ENCODE assay signal across 22 cellular contexts in genomic region chr1:3245768-3246167, GRCh38.
"Had no signal": no experiment of that assay in that cellular context is flagged by ENCODE, and none has a peak within 500 bp of the region (broad histone marks: within the 10 kb centered on the region; RNA-seq: fewer than 3 reads in every experiment).

No MANE protein-coding gene starts in this region.

- H3K4me1 Mint-ChIP-seq: naive B cell; stimulated activated naive CD8-positive, alpha-beta T cell treated with anti-CD3 and anti-CD28 coated beads, Interleukin-15, amount 100 ng/mL, for 72 hours had no signal

- ATAC-seq: esophagus mucosa; heart left ventricle; left colon; left ventricle myocardium superior; sciatic nerve; stimulated activated naive B cell treated with anti-CD40 and anti-IgM and Interleukin-4, amounts not matched to agents 10 μg/mL and 1 μg/mL and 100 μg/mL, for 72 hours; stimulated activated naive CD8-positive, alpha-beta T cell treated with anti-CD3 and anti-CD28 coated beads, Interleukin-15, amount 100 ng/mL, for 72 hours had no signal

- H3K9ac ChIP-seq: parathyroid adenoma had no signal

- H3K9me3 Mint-ChIP-seq: dendritic cell treated with granulocyte-macrophage colony-stimulating factor and Interleukin-4, amounts not matched to agents 40 ng/mL and 50 ng/mL, for 4 days; naive B cell; stimulated activated naive B cell treated with anti-CD40 and anti-IgM and Interleukin-4, amounts not matched to agents 10 μg/mL and 1 μg/mL and 100 μg/mL, for 72 hours; stimulated activated naive CD8-positive, alpha-beta T cell treated with anti-CD3 and anti-CD28 coated beads, Interleukin-15, amount 100 ng/mL, for 72 hours had no signal

- H3K9me3 ChIP-seq: heart left ventricle, prostate gland, spleen, testis, transverse colon had no signal

- H3K27me3 ChIP-seq: testis had no signal

- H3K4me1 ChIP-seq: parathyroid adenoma, prostate gland, testis had no signal

- H3K27ac Mint-ChIP-seq: dendritic cell treated with granulocyte-macrophage colony-stimulating factor and Interleukin-4, amounts not matched to agents 40 ng/mL and 50 ng/mL, for 4 days; naive B cell; stimulated activated naive B cell treated with anti-CD40 and anti-IgM and Interleukin-4, amounts not matched to agents 10 μg/mL and 1 μg/mL and 100 μg/mL, for 72 hours; stimulated activated naive CD8-positive, alpha-beta T cell treated with anti-CD3 and anti-CD28 coated beads, Interleukin-15, amount 100 ng/mL, for 72 hours had no signal

- H3K36me3 ChIP-seq: prostate gland, spleen, transverse colon had no signal

- H3K4me3 Mint-ChIP-seq: dendritic cell treated with granulocyte-macrophage colony-stimulating factor and Interleukin-4, amounts not matched to agents 40 ng/mL and 50 ng/mL, for 4 days; naive B cell; stimulated activated naive B cell treated with anti-CD40 and anti-IgM and Interleukin-4, amounts not matched to agents 10 μg/mL and 1 μg/mL and 100 μg/mL, for 72 hours; stimulated activated naive CD8-positive, alpha-beta T cell treated with anti-CD3 and anti-CD28 coated beads, Interleukin-15, amount 100 ng/mL, for 72 hours had no signal

- H3K4me3 ChIP-seq: heart left ventricle, prostate gland, spleen, testis, transverse colon had no signal

- H2AFZ ChIP-seq: parathyroid adenoma had no signal

- H3K27ac ChIP-seq: heart left ventricle, parathyroid adenoma, prostate gland, spleen, testis, transverse colon had no signal

- DNase-seq: cerebellar nuclear complex; effector CD4-positive, alpha-beta T cell; heart left ventricle; hippocampal formation; left colon; left ventricle myocardium superior; mesendoderm; naive B cell; occipital lobe; spleen; stimulated activated CD4-positive, alpha-beta T cell treated with anti-CD3 and anti-CD28 coated beads, Interleukin-15, amount 100 ng/mL, for 24 hours; stimulated activated CD4-positive, alpha-beta T cell treated with anti-CD3 and anti-CD28 coated beads, Interleukin-1b, Interleukin-23, amount 100 ng/mL, for 48 hours; stimulated activated CD4-positive, alpha-beta T cell treated with anti-CD3 and anti-CD28 coated beads, Interleukin-4, amount 100 ng/mL, for 4 hours; stimulated activated naive B cell treated with anti-CD40 and anti-IgM and Interleukin-4, amounts not matched to agents 10 μg/mL and 1 μg/mL and 100 μg/mL, for 72 hours; stimulated activated naive CD8-positive, alpha-beta T cell treated with anti-CD3 and anti-CD28 coated beads, Interleukin-15, amount 100 ng/mL, for 72 hours; testis; transverse colon had no signal

- H3K36me3 Mint-ChIP-seq: naive B cell; stimulated activated naive B cell treated with anti-CD40 and anti-IgM and Interleukin-4, amounts not matched to agents 10 μg/mL and 1 μg/mL and 100 μg/mL, for 72 hours had no signal
